Comparison of ENCODE assay signal across 20 cellular contexts in genomic region chr9:127389391-127390242, GRCh38. TPM values are rescaled to one million over a fixed set of nuclear protein-coding genes. Genes with fewer than 3 reads are reported as not detected.
DNase-seq lines count a peak whose midpoint lies in the region; ATAC-seq, FAIRE-seq and TF ChIP-seq lines count a peak whose summit lies in the region.
"Had no signal": no experiment of that assay in that cellular context is flagged by ENCODE, and none has a peak within 500 bp of the region (broad histone marks: within the 10 kb centered on the region; RNA-seq: fewer than 3 reads in every experiment).

No MANE protein-coding gene starts in this region.

- ATAC-seq in GM12878: peak; percentile 21
- ATAC-seq: activated T-cell treated with anti-CD3 and anti-CD28 coated beads, Interleukin-2, amount 50 U/mL, for 4 hours had no signal

- H3K9me3 ChIP-seq in GM12878 (replicated peaks; ENCODE audit: control insufficient read depth, insufficient read depth, low read length): no peaks in the 10 kb centered on the region
- no peaks in the 10 kb centered on the region for H3K9me3 ChIP-seq in vagina
- H3K9me3 ChIP-seq: BE2C, neutrophil had no signal

- H3K27me3 Mint-ChIP-seq in activated naive CD4-positive, alpha-beta T cell treated with anti-CD3 and anti-CD28 coated beads for 36 hours (ENCODE audit: low read depth): peaks cover 71% of the 10 kb centered on the region
- peaks cover 12% of the 10 kb centered on the region for H3K27me3 Mint-ChIP-seq in HFFc6 (ENCODE audit: insufficient read depth)

- no peaks in the 10 kb centered on the region for H4K20me1 ChIP-seq in GM12878 (ENCODE audit: control insufficient read depth, insufficient read depth)

- CTCF ChIA-PET in activated naive CD4-positive, alpha-beta T cell treated with anti-CD3 and anti-CD28 coated beads for 36 hours (lab: Charles Lee): interaction anchor here (0.8 kb wide), 1 partner anchor 69 kb away, joined by 3 read pairs; no protein-coding TSS in a partner anchor
- CTCF ChIA-PET in GM12878 (lab: Yijun Ruan, JAX): interaction anchor here (1.8 kb wide), 1 partner anchor 71 kb away, joined by 3 read pairs; no protein-coding TSS in a partner anchor

- 54% methylated on average over 3 of the region's 4 CpGs for WGBS in GM12878 (ENCODE audit: insufficient coverage, insufficient replicate concordance, low lambda C conversion rate, missing lambda C conversion rate)

- H3K27ac ChIP-seq in GM12878 (ENCODE audit: control insufficient read depth, insufficient read depth) (peak overlapping the region; percentile 65), vagina (peak overlapping the region; percentile 62)
- H3K27ac ChIP-seq: neutrophil had no signal

- no peak overlapping the region for H3K4me3 ChIP-seq in GM12878
- H3K4me3 ChIP-seq in vagina: no peak overlapping the region
- H3K4me3 ChIP-seq: skin epidermis had no signal

- H3K9ac ChIP-seq in GM12878 (ENCODE audit: control insufficient read depth, insufficient read depth, low read length): no peak overlapping the region

- no peaks in the 10 kb centered on the region for H3K27me3 ChIP-seq in GM12878 (replicated peaks in 1 of 2; ENCODE audit: control insufficient read depth in 2 of 2, insufficient read depth in 2 of 2, low read length in 1 of 2)
- no peaks in the 10 kb centered on the region for H3K27me3 ChIP-seq in vagina
- H3K27me3 ChIP-seq: BE2C had no signal

- H3K9me3 Mint-ChIP-seq in activated naive CD4-positive, alpha-beta T cell treated with anti-CD3 and anti-CD28 coated beads for 36 hours: no peaks in the 10 kb centered on the region
- H3K9me3 Mint-ChIP-seq in HFFc6: no peaks in the 10 kb centered on the region
- H3K9me3 Mint-ChIP-seq: activated naive CD8-positive, alpha-beta T cell treated with anti-CD3 and anti-CD28 coated beads for 36 hours; activated T-cell treated with anti-CD3 and anti-CD28 coated beads, Interleukin-2, amount 50 U/mL, for 4 hours had no signal

- intact Hi-C loops in activated naive CD4-positive, alpha-beta T cell treated with anti-CD3 and anti-CD28 coated beads for 36 hours (cut with micrococcal nuclease): loop anchor here (2.0 to 5.0 kb wide), 2 partner anchors 61 to 667 kb away; partner anchors contain the start of genes LRSAM1 and RPL12
- intact Hi-C loops in GM12878 (cut with micrococcal nuclease; ENCODE audit: unreplicated experiment): no loop called here
- intact Hi-C loops in vagina (cut with DNase I): loop anchor here (10.0 kb wide), 1 partner anchor 75 kb away; no protein-coding TSS in a partner anchor

- BruUV-seq in GM12878 (replicated peaks; lab: Mats Ljungman, UMichigan): no TSS peak

- SMC1A ChIA-PET in GM12878 (lab: Charles Lee; ENCODE audit: uncharacterized antibody, unreplicated experiment): interaction anchor here (0.6 to 1.2 kb wide), 2 partner anchors 34 to 78 kb away, joined by 4 read pairs; partner anchors contain the start of gene ZNF79

- no peak overlapping the region for H3K27ac Mint-ChIP-seq in activated naive CD4-positive, alpha-beta T cell treated with anti-CD3 and anti-CD28 coated beads for 36 hours
- H3K27ac Mint-ChIP-seq in HFFc6: no peak overlapping the region

- H3K36me3 Mint-ChIP-seq in activated naive CD4-positive, alpha-beta T cell treated with anti-CD3 and anti-CD28 coated beads for 36 hours (ENCODE audit: low read depth): no peaks in the 10 kb centered on the region
- H3K36me3 Mint-ChIP-seq in HFFc6 (ENCODE audit: low read depth): no peaks in the 10 kb centered on the region
- H3K36me3 Mint-ChIP-seq: activated naive CD8-positive, alpha-beta T cell treated with anti-CD3 and anti-CD28 coated beads for 36 hours had no signal

- peaks cover 33% of the 10 kb centered on the region for H3K4me1 Mint-ChIP-seq in activated naive CD4-positive, alpha-beta T cell treated with anti-CD3 and anti-CD28 coated beads for 36 hours (ENCODE audit: low read depth)
- H3K4me1 Mint-ChIP-seq in HFFc6 (ENCODE audit: low read depth): peaks cover 25% of the 10 kb centered on the region

- no peak for TF ChIP-seq EP300 in GM12878 (IDR thresholded peaks at IDR 0.05; ENCODE audit: borderline replicate concordance in 1 of 2, control insufficient read depth in 1 of 2, low read depth in 2 of 2, low read length in 2 of 2)

- peak; percentile 38 for DNase-seq in activated naive CD4-positive, alpha-beta T cell treated with anti-CD3 and anti-CD28 coated beads for 36 hours
- no peak for DNase-seq in activated naive CD4-positive, alpha-beta T cell treated with Interleukin-2 at 50 U/mL for 16 hours
- DNase-seq in GM12878 (ENCODE audit: low read depth, low spot score): no peak
- peak; percentile 65 for DNase-seq in myocyte (ENCODE audit: low read depth)
- DNase-seq in vagina (ENCODE audit: extremely low spot score in 2 of 2): no peak
- DNase-seq in RKO (ENCODE audit: low spot score): no peak
- no peak for DNase-seq in activated CD4-positive, alpha-beta T cell treated with anti-CD3 and anti-CD28 coated beads for 1 hour
- DNase-seq in HFFc6: no peak
- DNase-seq: activated CD8-positive, alpha-beta memory T cell treated with anti-CD3 and anti-CD28 coated beads for 24 hours; activated naive CD8-positive, alpha-beta T cell treated with anti-CD3 and anti-CD28 coated beads for 36 hours; activated T-cell treated with anti-CD3 and anti-CD28 coated beads, Interleukin-2, amount 50 U/mL, for 4 hours; BE2C; glutamatergic neuron; midbrain; NCI-H2029 treated with DMSO at 0.1 percent for 48 hours; stimulated activated CD4-positive, alpha-beta T cell treated with anti-CD3 and anti-CD28 coated beads, Interleukin-4, amount 100 ng/mL, for 24 hours had no signal

- TF ChIP-seq RAD21 in GM12878 (IDR thresholded peaks at IDR 0.05; ENCODE audit: insufficient read depth, low read depth, low read length): no peak

- peak overlapping the region; percentile 39 for H2AFZ ChIP-seq in GM12878 (ENCODE audit: control insufficient read depth, low read depth, low read length)

- POLR2A ChIA-PET in GM12878 (lab: Charles Lee): interaction anchor here (1.1 kb wide), 1 partner anchor 385 kb away, joined by 3 read pairs; no protein-coding TSS in a partner anchor

- no peak overlapping the region for H3K4me3 Mint-ChIP-seq in activated naive CD4-positive, alpha-beta T cell treated with anti-CD3 and anti-CD28 coated beads for 36 hours
- no peak overlapping the region for H3K4me3 Mint-ChIP-seq in HFFc6
- H3K4me3 Mint-ChIP-seq: activated naive CD8-positive, alpha-beta T cell treated with anti-CD3 and anti-CD28 coated beads for 36 hours had no signal

- RAD21 ChIA-PET in GM12878 (lab: Charles Lee; ENCODE audit: unreplicated experiment): interaction anchor here (1.0 kb wide), 2 partner anchors 8 to 35 kb away, joined by 3 read pairs; partner anchors contain the start of gene ZNF79

- H3K36me3 ChIP-seq in GM12878 (ENCODE audit: control insufficient read depth in 2 of 2, insufficient read depth in 2 of 2, low read length in 1 of 2) (no peaks in the 10 kb centered on the region), vagina (no peaks in the 10 kb centered on the region)
- H3K36me3 ChIP-seq: BE2C, neutrophil had no signal

- no peak for TF ChIP-seq POLR2A in GM12878 (IDR thresholded peaks at IDR 0.05; ENCODE audit: low read depth, low read length)
- no peak for TF ChIP-seq POLR2A in vagina (IDR thresholded peaks at IDR 0.05)

- in situ Hi-C loops in GM12878 (cut with MboI): no loop called here

- H3K79me2 ChIP-seq in GM12878 (ENCODE audit: control insufficient read depth, insufficient read depth, low read length): no peaks in the 10 kb centered on the region

- H3K4me1 ChIP-seq in GM12878 (ENCODE audit: control insufficient read depth, insufficient read depth, low read length) (peaks cover 27% of the 10 kb centered on the region), vagina (peaks cover 7% of the 10 kb centered on the region)
- H3K4me1 ChIP-seq: BE2C had no signal

- FAIRE-seq in GM12878 (lab: Jason Lieb, UNC): no peak
- FAIRE-seq: colon, D721Med had no signal

- TF ChIP-seq CTCF in GM12878 (IDR thresholded peaks at IDR 0.05 in 2 of 3, conservative IDR thresholded peaks at IDR 0.05 in 1 of 3; ENCODE audit: control insufficient read depth in 2 of 3, extremely low read depth in 1 of 3, insufficient read depth in 1 of 3, low read depth in 3 of 3, low read length in 3 of 3) (no peak), vagina (IDR thresholded peaks at IDR 0.05) (no peak), HFFc6 (IDR thresholded peaks at IDR 0.05) (no peak)

- no peak overlapping the region for H3K4me2 ChIP-seq in GM12878 (ENCODE audit: control insufficient read depth, insufficient read depth)

RNA-seq across cellular contexts. Expression of gene SLC2A8, which starts 7.4 kb away (rescaled TPM):
- 1 to 10 TPM; 3.4 TPM for total RNA-seq in activated naive CD4-positive, alpha-beta T cell treated with anti-CD3 and anti-CD28 coated beads for 36 hours
- 11.3 and 13.6 TPM in 2 replicates for total RNA-seq in GM12878 (2013; cell fraction: nucleolus; rRNA removed)
- total RNA-seq in GM12878 (2014; rRNA removed): 11.4 and 17.5 TPM in 2 replicates
- total RNA-seq in GM12878 (2014; rRNA removed; fragmentation: Illumina TruSeq; extraction: Trizol): 4.6 and 4.7 TPM in 2 replicates
- 13.3 and 13.7 TPM in 2 replicates for total RNA-seq in GM12878 (2021)
- 5.3 TPM for polyA plus RNA-seq in GM12878 (2011; ENCODE audit: low read depth)
- polyA plus RNA-seq in GM12878 (2011; rRNA removed): 2.9 and 6.3 TPM in 2 replicates
- polyA plus RNA-seq in GM12878 (2011; cell fraction: cytosol; rRNA removed): 7.4 and 13.6 TPM in 2 replicates
- polyA plus RNA-seq in GM12878 (2011; cell fraction: nucleus; rRNA removed): 24.0 and 30.3 TPM in 2 replicates
- 9.2 and 9.4 TPM in 2 replicates for polyA plus RNA-seq in GM12878 (2012)
- polyA plus RNA-seq in GM12878 (2014; fragmentation: Illumina TruSeq; extraction: Trizol): 1.6 and 3.3 TPM in 2 replicates
- polyA plus RNA-seq in GM12878 (2014; fragmentation: Nextera tagmentation; extraction: Ambion mirVana): 1 to 10 TPM in 1 of 2 experiments, under 1 TPM in 1; 0.31 to 1.4 TPM
- polyA plus RNA-seq in GM12878 (2014; rRNA removed): 13.9 and 16.3 TPM in 2 replicates
- 10 to 100 TPM; 16.8 to 22.7 TPM for polyA plus RNA-seq in GM12878 (2016; fragmentation: Nextera tagmentation; extraction: Ambion mirVana)
- polyA minus RNA-seq in GM12878 (2011; rRNA and poly(A)+ RNA removed): 5.9 and 12.9 TPM in 2 replicates
- polyA minus RNA-seq in GM12878 (2011; cell fraction: cytosol; rRNA and poly(A)+ RNA removed): 7.0 and 9.9 TPM in 2 replicates
- 5.0 and 11.5 TPM in 2 replicates for polyA minus RNA-seq in GM12878 (2011; cell fraction: nucleus; rRNA and poly(A)+ RNA removed)
- 18.5 and 18.8 TPM in 2 replicates for total RNA-seq in myocyte
- polyA plus RNA-seq in myocyte (2012): 10.3 TPM
- total RNA-seq in vagina: 13.8 TPM
- 10 to 100 TPM; 11.5 to 13.6 (median 12.5) TPM for total RNA-seq in HFFc6 (2021; fragmentation: NEBNext Ultra II Directional; extraction: Animal tissue kit (Norgen Biotek cat#: 25700))

RNA-seq across cellular contexts. Expression of gene ZNF79, which starts 34.6 kb away (rescaled TPM):
- 1 to 10 TPM; 7.9 to 8.1 TPM for total RNA-seq in activated naive CD4-positive, alpha-beta T cell treated with anti-CD3 and anti-CD28 coated beads for 36 hours
- 19.1 and 19.8 TPM in 2 replicates for total RNA-seq in GM12878 (2013; cell fraction: nucleolus; rRNA removed)
- 11.2 and 14.1 TPM in 2 replicates for total RNA-seq in GM12878 (2014; rRNA removed)
- total RNA-seq in GM12878 (2014; rRNA removed; fragmentation: Illumina TruSeq; extraction: Trizol): 9.8 and 11.1 TPM in 2 replicates
- 10.2 and 12.4 TPM in 2 replicates for total RNA-seq in GM12878 (2021)
- polyA plus RNA-seq in GM12878 (2011; ENCODE audit: low read depth): 3.7 TPM
- 9.9 and 12.2 TPM in 2 replicates for polyA plus RNA-seq in GM12878 (2011; rRNA removed)
- 12.5 and 12.8 TPM in 2 replicates for polyA plus RNA-seq in GM12878 (2011; cell fraction: cytosol; rRNA removed)
- 16.2 and 16.3 TPM in 2 replicates for polyA plus RNA-seq in GM12878 (2011; cell fraction: nucleus; rRNA removed)
- polyA plus RNA-seq in GM12878 (2012): 4.7 and 6.1 TPM in 2 replicates
- polyA plus RNA-seq in GM12878 (2014; fragmentation: Illumina TruSeq; extraction: Trizol): 9.5 and 11.9 TPM in 2 replicates
- polyA plus RNA-seq in GM12878 (2014; fragmentation: Nextera tagmentation; extraction: Ambion mirVana): 1 to 10 TPM; 1.8 to 2.0 TPM
- 8.7 and 9.3 TPM in 2 replicates for polyA plus RNA-seq in GM12878 (2014; rRNA removed)
- polyA plus RNA-seq in GM12878 (2016; fragmentation: Nextera tagmentation; extraction: Ambion mirVana): 10 to 100 TPM; 12.9 to 14.0 TPM
- polyA minus RNA-seq in GM12878 (2011; rRNA and poly(A)+ RNA removed): 23.2 and 26.5 TPM in 2 replicates
- 4.4 and 6.8 TPM in 2 replicates for polyA minus RNA-seq in GM12878 (2011; cell fraction: cytosol; rRNA and poly(A)+ RNA removed)
- polyA minus RNA-seq in GM12878 (2011; cell fraction: nucleus; rRNA and poly(A)+ RNA removed): 7.5 and 11.7 TPM in 2 replicates
- total RNA-seq in myocyte: 9.0 and 10.3 TPM in 2 replicates
- 5.4 TPM for polyA plus RNA-seq in myocyte (2012)
- total RNA-seq in vagina: 13.3 TPM
- total RNA-seq in HFFc6 (2021; fragmentation: NEBNext Ultra II Directional; extraction: Animal tissue kit (Norgen Biotek cat#: 25700)): 1 to 10 TPM; 6.7 to 8.5 (median 7.6) TPM

Comparison
In these comparisons a context has a peak if more than half of its experiments do, and no peak if none do; other contexts are left out.
1. DNase-seq: peak in activated naive CD4-positive, alpha-beta T cell treated with anti-CD3 and anti-CD28 coated beads for 36 hours (single experiment) and myocyte (single experiment); none in activated naive CD4-positive, alpha-beta T cell treated with Interleukin-2 at 50 U/mL for 16 hours (single experiment), GM12878 (single experiment), vagina (0 of 2), RKO (single experiment), activated CD4-positive, alpha-beta T cell treated with anti-CD3 and anti-CD28 coated beads for 1 hour (single experiment) and HFFc6 (single experiment).